ENCODE assay signal across 16 cellular contexts in the genomic region with DNA sequence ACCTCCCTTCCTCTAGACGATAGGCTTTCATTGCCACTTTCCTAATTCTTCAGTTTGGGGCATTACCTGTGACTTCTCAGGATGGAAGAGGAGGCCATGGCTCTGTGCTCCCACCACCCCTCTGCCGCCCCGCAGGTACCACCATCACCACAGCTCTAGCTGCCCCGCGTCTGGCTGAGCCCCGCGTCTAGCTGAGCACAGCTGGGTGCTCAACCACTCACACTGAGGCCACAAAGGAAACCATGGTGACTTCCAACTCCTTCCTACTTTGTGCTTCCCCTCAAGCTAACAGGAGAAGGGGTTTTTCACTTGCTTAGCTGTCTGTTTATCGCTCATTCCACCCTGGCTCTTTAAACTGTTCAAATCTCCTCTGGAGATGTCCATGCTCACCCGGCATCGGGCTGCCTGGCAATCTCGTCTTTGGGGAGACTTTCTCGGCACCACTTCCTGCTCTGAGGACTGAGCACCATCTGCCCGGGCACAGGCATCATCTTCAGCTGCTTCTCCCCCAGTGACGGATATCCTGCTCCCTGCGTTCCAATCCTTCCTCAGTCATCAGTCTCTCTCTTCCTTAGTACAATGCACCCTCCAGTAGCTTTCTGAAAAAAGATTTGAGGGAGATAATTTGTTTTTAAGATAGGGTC. TPM values are rescaled to one million over a fixed set of nuclear protein-coding genes. Genes with fewer than 3 reads are reported as not detected.
DNase-seq lines count a peak whose midpoint lies in the region; ATAC-seq and TF ChIP-seq lines count a peak whose summit lies in the region.
"Had no signal": no experiment of that assay in that cellular context is flagged by ENCODE, and none has a peak within 500 bp of the region (broad histone marks: within the 10 kb centered on the region; RNA-seq: fewer than 3 reads in every experiment).

No MANE protein-coding gene starts in this region.

- peaks cover 12% of the 10 kb centered on the region; the same call in 1 of the 2 replicates for H3K9me3 ChIP-seq in BLaER1
- H3K9me3 ChIP-seq: heart left ventricle, MG63, prostate gland had no signal

- H4K20me1 ChIP-seq in BLaER1, result no peaks in the 10 kb centered on the region

- peak; percentile 18 for DNase-seq in GM13977 (ENCODE audit: low spot score)
- DNase-seq in mesothelial cell of epicardium (ENCODE audit: low spot score in 2 of 2, unreplicated experiment in 2 of 2), result no peak
- DNase-seq in stimulated activated naive CD4-positive, alpha-beta T cell (lab: John Stamatoyannopoulos, UW), result no peak
- DNase-seq in activated CD4-positive, alpha-beta T cell treated with anti-CD3 and anti-CD28 coated beads for 36 hours, result no peak
- no peak for DNase-seq in nephron progenitor cell
- DNase-seq in kidney glomerular epithelial cell (lab: John Stamatoyannopoulos, UW), result no peak
- DNase-seq: activated B cell treated with CpG ODN at 0.5 μM for 24 hours; activated T-cell treated with anti-CD3 and anti-CD28 coated beads, Interleukin-2, amount 50 U/mL, for 24 hours; effector CD8-positive, alpha-beta T cell; heart left ventricle; stimulated activated CD4-positive, alpha-beta T cell treated with anti-CD3 and anti-CD28 coated beads, Interleukin-4, amount 100 ng/mL, for 4 hours; substantia nigra had no signal

- H3K4me3 Mint-ChIP-seq in mesothelial cell of epicardium, result no peak overlapping the region
- no peak overlapping the region for H3K4me3 Mint-ChIP-seq in activated CD4-positive, alpha-beta T cell treated with anti-CD3 and anti-CD28 coated beads for 36 hours
- H3K4me3 Mint-ChIP-seq in nephron progenitor cell, result no peak overlapping the region
- H3K4me3 Mint-ChIP-seq: activated B cell treated with CpG ODN at 0.5 μM for 24 hours; activated T-cell treated with anti-CD3 and anti-CD28 coated beads, Interleukin-2, amount 50 U/mL, for 24 hours had no signal

- peak overlapping the region; percentile 22 for H3K4me3 ChIP-seq in BLaER1
- H3K4me3 ChIP-seq: heart left ventricle, MG63, prostate gland had no signal

- H3K36me3 ChIP-seq in BLaER1, result peaks cover 22% of the 10 kb centered on the region
- H3K36me3 ChIP-seq: prostate gland had no signal

- H3K27me3 ChIP-seq in BLaER1, result no peaks in the 10 kb centered on the region
- H3K27me3 ChIP-seq: heart left ventricle, MG63 had no signal

- peak overlapping the region; percentile 72 for H3K27ac Mint-ChIP-seq in mesothelial cell of epicardium
- no peak overlapping the region for H3K27ac Mint-ChIP-seq in activated CD4-positive, alpha-beta T cell treated with anti-CD3 and anti-CD28 coated beads for 36 hours
- no peak overlapping the region for H3K27ac Mint-ChIP-seq in nephron progenitor cell
- H3K27ac Mint-ChIP-seq: activated B cell treated with CpG ODN at 0.5 μM for 24 hours; activated T-cell treated with anti-CD3 and anti-CD28 coated beads, Interleukin-2, amount 50 U/mL, for 24 hours had no signal

- H3K27me3 Mint-ChIP-seq in mesothelial cell of epicardium (ENCODE audit: low read depth) (no peaks in the 10 kb centered on the region), nephron progenitor cell (ENCODE audit: low read depth, poor library complexity) (no peaks in the 10 kb centered on the region)
- no peaks in the 10 kb centered on the region for H3K27me3 Mint-ChIP-seq in activated CD4-positive, alpha-beta T cell treated with anti-CD3 and anti-CD28 coated beads for 36 hours
- H3K27me3 Mint-ChIP-seq: activated B cell treated with CpG ODN at 0.5 μM for 24 hours; activated T-cell treated with anti-CD3 and anti-CD28 coated beads, Interleukin-2, amount 50 U/mL, for 24 hours had no signal

- H3K4me1 ChIP-seq in BLaER1, result peaks cover 88% of the 10 kb centered on the region

- H3K36me3 Mint-ChIP-seq in mesothelial cell of epicardium (peaks cover 9% of the 10 kb centered on the region), nephron progenitor cell (ENCODE audit: low read depth) (peaks cover 45% of the 10 kb centered on the region)
- peaks cover 5% of the 10 kb centered on the region for H3K36me3 Mint-ChIP-seq in activated CD4-positive, alpha-beta T cell treated with anti-CD3 and anti-CD28 coated beads for 36 hours (ENCODE audit: low read depth)

- H3K27ac ChIP-seq in BLaER1, result peak overlapping the region; percentile 86
- H3K27ac ChIP-seq: prostate gland had no signal

- H3K4me1 Mint-ChIP-seq in mesothelial cell of epicardium (peaks cover 51% of the 10 kb centered on the region), nephron progenitor cell (peaks cover 32% of the 10 kb centered on the region)
- peaks cover under 1% of the 10 kb centered on the region for H3K4me1 Mint-ChIP-seq in activated CD4-positive, alpha-beta T cell treated with anti-CD3 and anti-CD28 coated beads for 36 hours
- H3K4me1 Mint-ChIP-seq: activated B cell treated with CpG ODN at 0.5 μM for 24 hours had no signal

- peak overlapping the region; percentile 74 for H3K9ac ChIP-seq in BLaER1

- H3K9me3 Mint-ChIP-seq in mesothelial cell of epicardium (no peaks in the 10 kb centered on the region), nephron progenitor cell (no peaks in the 10 kb centered on the region)
- no peaks in the 10 kb centered on the region for H3K9me3 Mint-ChIP-seq in activated CD4-positive, alpha-beta T cell treated with anti-CD3 and anti-CD28 coated beads for 36 hours (ENCODE audit: low read depth)
- H3K9me3 Mint-ChIP-seq: activated B cell treated with CpG ODN at 0.5 μM for 24 hours; activated T-cell treated with anti-CD3 and anti-CD28 coated beads, Interleukin-2, amount 50 U/mL, for 24 hours had no signal

- no peak for TF ChIP-seq CTCF in GM13977 (IDR thresholded peaks at IDR 0.05; ENCODE audit: extremely low read depth, insufficient read depth, missing control alignments)
- no peak for TF ChIP-seq CTCF in mesothelial cell of epicardium (IDR thresholded peaks at IDR 0.05; ENCODE audit: unreplicated experiment)
- TF ChIP-seq CTCF in nephron progenitor cell (IDR thresholded peaks at IDR 0.05), result no peak

- in situ Hi-C loops in GM13977 (cut with MboI; ENCODE audit: low pct_unique_long_range_greater_than_20kb, low sequenced_read_pairs, unreplicated experiment), result no loop called here

- POLR2A ChIA-PET in activated CD4-positive, alpha-beta T cell treated with anti-CD3 and anti-CD28 coated beads for 36 hours (lab: Charles Lee), result no interaction called here

- peak overlapping the region; percentile 76 for H3K4me2 ChIP-seq in BLaER1

- peak; percentile 15 for ATAC-seq in SK-N-SH treated with all-trans-retinoic acid at 6 μM for 48 hours
- ATAC-seq in activated CD4-positive, alpha-beta T cell treated with anti-CD3 and anti-CD28 coated beads for 36 hours, result no peak

- intact Hi-C loops in activated CD4-positive, alpha-beta T cell treated with anti-CD3 and anti-CD28 coated beads for 36 hours (cut with DNase I, micrococcal nuclease), result no loop called here

- CTCF ChIA-PET in activated CD4-positive, alpha-beta T cell treated with anti-CD3 and anti-CD28 coated beads for 36 hours (lab: Charles Lee), result no interaction called here

TF ChIP-seq in SK-N-SH treated with all-trans-retinoic acid at 6 μM for 48 hours, 23 proteins besides CTCF, POLR2A, EP300 and RAD21:
- TF ChIP-seq ISL1 (CRISPR knock-in tag; IDR thresholded peaks at IDR 0.05), result no peak

RNA-seq across cellular contexts. Expression of a gene that starts 59.4 kb away (rescaled TPM):
- total RNA-seq in mesothelial cell of epicardium, result 39.0 to 45.0 TPM (median 41.2 TPM) in 3 replicates
- 10 to 100 TPM; 50.2 to 61.7 TPM for total RNA-seq in activated CD4-positive, alpha-beta T cell treated with anti-CD3 and anti-CD28 coated beads for 36 hours
